Comparison of ENCODE assay signal across 30 cellular contexts in the genomic region with DNA sequence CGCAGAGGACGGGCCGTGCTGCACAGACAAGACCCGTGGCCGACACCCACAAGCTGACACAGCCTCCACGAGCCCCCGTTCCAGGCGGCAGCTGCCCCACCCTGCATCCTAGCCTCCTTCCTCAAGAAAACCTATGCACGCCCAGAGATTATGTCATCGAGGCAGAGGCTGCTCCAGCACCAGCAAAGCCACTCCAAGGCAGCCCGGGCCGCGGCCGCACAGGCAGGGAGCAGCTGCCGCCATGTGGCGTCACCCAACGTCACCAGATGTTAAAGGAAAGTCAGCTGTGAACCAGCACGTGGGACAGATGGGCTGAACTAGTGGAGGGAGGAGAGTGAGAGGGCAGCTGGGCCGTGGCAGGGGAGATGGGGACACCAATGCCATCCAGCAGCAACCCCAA. TPM values are rescaled to one million over a fixed set of nuclear protein-coding genes. Genes with fewer than 3 reads are reported as not detected.
A peak's percentile ranks its signal among the peaks of the same experiment; 100 is the strongest.
DNase-seq lines count a peak whose midpoint lies in the region; ATAC-seq, FAIRE-seq and TF ChIP-seq lines count a peak whose summit lies in the region.
"Had no signal": no experiment of that assay in that cellular context is flagged by ENCODE, and none has a peak within 500 bp of the region (broad histone marks: within the 10 kb centered on the region; RNA-seq: fewer than 3 reads in every experiment).

No MANE protein-coding gene starts in this region.

- H3K23ac ChIP-seq in neuronal stem cell (ENCODE audit: low read depth, low read length, poor library complexity), result peak overlapping the region; percentile 44

- no peak overlapping the region for H4K91ac ChIP-seq in neuronal stem cell (ENCODE audit: low read depth, low read length, poor library complexity)

- peaks cover 4% of the 10 kb centered on the region for H3K79me1 ChIP-seq in neuronal stem cell (ENCODE audit: low read depth, low read length)

- H3K9me3 ChIP-seq in BLaER1, result no peaks in the 10 kb centered on the region
- H3K9me3 ChIP-seq in HEK293 (ENCODE audit: control insufficient read depth, insufficient read depth, low read depth, low read length), result no peaks in the 10 kb centered on the region
- no peaks in the 10 kb centered on the region for H3K9me3 ChIP-seq in T-helper 17 cell (ENCODE audit: control insufficient read depth, low read length, poor library complexity, severe bottlenecking)
- no peaks in the 10 kb centered on the region for H3K9me3 ChIP-seq in neuronal stem cell (replicated peaks in 1 of 2; ENCODE audit: control insufficient read depth in 2 of 2, insufficient read depth in 1 of 2, low read depth in 1 of 2, low read length in 2 of 2)
- H3K9me3 ChIP-seq: lower lobe of right lung, pancreas, SJSA1, thoracic aorta had no signal

- ATAC-seq in T-helper 17 cell, result no peak
- ATAC-seq: lower lobe of right lung; sciatic nerve; stimulated activated memory B cell treated with anti-CD40 and anti-IgM and Interleukin-4, amounts not matched to agents 10 μg/mL and 1 μg/mL and 100 μg/mL, for 72 hours had no signal

- no peak overlapping the region for H2AFZ ChIP-seq in neuronal stem cell (ENCODE audit: low read length)

- H3K36me3 Mint-ChIP-seq in T-helper 17 cell (ENCODE audit: low read depth), result peaks cover 2% of the 10 kb centered on the region
- no peaks in the 10 kb centered on the region for H3K36me3 Mint-ChIP-seq in osteocyte (ENCODE audit: unreplicated experiment)
- H3K36me3 Mint-ChIP-seq: activated CD4-positive, alpha-beta memory T cell treated with anti-CD3 and anti-CD28 coated beads for 36 hours; CD8-positive, alpha-beta memory T cell; stimulated activated memory B cell treated with anti-CD40 and anti-IgM and Interleukin-4, amounts not matched to agents 10 μg/mL and 1 μg/mL and 100 μg/mL, for 72 hours had no signal

- H3K27ac ChIP-seq in BLaER1, result no peak overlapping the region
- H3K27ac ChIP-seq in HEK293 (ENCODE audit: extremely low read depth, low read depth, low read length), result no peak overlapping the region
- no peak overlapping the region for H3K27ac ChIP-seq in neuronal stem cell (replicated peaks; ENCODE audit: low read length)
- H3K27ac ChIP-seq: cardiac muscle cell, hepatocyte, lower lobe of right lung, pancreas, SJSA1, thoracic aorta, VCaP had no signal

- H2AK5ac ChIP-seq in neuronal stem cell (ENCODE audit: low read depth, low read length), result peak overlapping the region; percentile 84

- peak overlapping the region; percentile 92 for H2BK120ac ChIP-seq in neuronal stem cell (ENCODE audit: low read depth, low read length)

- no peaks in the 10 kb centered on the region for H3K9me3 Mint-ChIP-seq in osteocyte (ENCODE audit: unreplicated experiment)
- H3K9me3 Mint-ChIP-seq: activated CD4-positive, alpha-beta memory T cell treated with anti-CD3 and anti-CD28 coated beads for 36 hours; CD8-positive, alpha-beta memory T cell; dendritic cell treated with granulocyte-macrophage colony-stimulating factor and Interleukin-4, amounts not matched to agents 40 ng/mL and 50 ng/mL, for 4 days; stimulated activated memory B cell treated with anti-CD40 and anti-IgM and Interleukin-4, amounts not matched to agents 10 μg/mL and 1 μg/mL and 100 μg/mL, for 72 hours had no signal

- H2BK12ac ChIP-seq in neuronal stem cell (ENCODE audit: low read length), result peak overlapping the region; percentile 91

- H3K4me1 Mint-ChIP-seq in T-helper 17 cell (peaks cover 9% of the 10 kb centered on the region), osteocyte (ENCODE audit: unreplicated experiment) (no peaks in the 10 kb centered on the region)
- H3K4me1 Mint-ChIP-seq: CD8-positive, alpha-beta memory T cell; stimulated activated memory B cell treated with anti-CD40 and anti-IgM and Interleukin-4, amounts not matched to agents 10 μg/mL and 1 μg/mL and 100 μg/mL, for 72 hours had no signal

- H3K4me3 ChIP-seq in BLaER1 (no peak overlapping the region), HEK293 (ENCODE audit: low read depth, low read length) (no peak overlapping the region), neuronal stem cell (ENCODE audit: low read length in 2 of 2) (no peak overlapping the region)
- H3K4me3 ChIP-seq: hepatocyte, SJSA1 had no signal

- no peak for FAIRE-seq in GM12892 (lab: Jason Lieb, UNC)
- FAIRE-seq: islet of Langerhans, pancreas had no signal

- CTCF ChIA-PET in HEK293 (lab: Yijun Ruan, JAX), result no interaction called here

- TF ChIP-seq POLR2A in GM12892 (IDR thresholded peaks at IDR 0.05; ENCODE audit: low read depth, low read length), result no peak

- H3K18ac ChIP-seq in neuronal stem cell (ENCODE audit: low read length), result peak overlapping the region; percentile 20

- peak overlapping the region; percentile 100 for H2BK15ac ChIP-seq in neuronal stem cell (ENCODE audit: low read length)

- H3K9ac ChIP-seq in BLaER1 (no peak overlapping the region), neuronal stem cell (ENCODE audit: low read depth, low read length, poor library complexity) (peak overlapping the region; percentile 9)

- H3K4me2 ChIP-seq in BLaER1 (0 out of 2 replicates have a peak overlapping the region, but pooled peaks have one; percentile 28), neuronal stem cell (ENCODE audit: insufficient read depth, low read length, poor library complexity, severe bottlenecking) (no peak overlapping the region)

- H3K27ac Mint-ChIP-seq in T-helper 17 cell, result no peak overlapping the region
- no peak overlapping the region for H3K27ac Mint-ChIP-seq in osteocyte (ENCODE audit: unreplicated experiment)
- H3K27ac Mint-ChIP-seq: activated CD4-positive, alpha-beta memory T cell treated with anti-CD3 and anti-CD28 coated beads for 36 hours; stimulated activated memory B cell treated with anti-CD40 and anti-IgM and Interleukin-4, amounts not matched to agents 10 μg/mL and 1 μg/mL and 100 μg/mL, for 72 hours had no signal

- peaks cover 53% of the 10 kb centered on the region for H3K4me1 ChIP-seq in BLaER1
- H3K4me1 ChIP-seq in HEK293 (ENCODE audit: control insufficient read depth, insufficient read depth, low read length), result no peaks in the 10 kb centered on the region
- H3K4me1 ChIP-seq in neuronal stem cell (ENCODE audit: control insufficient read depth in 2 of 2, insufficient read depth in 1 of 2, low read depth in 1 of 2, low read length in 2 of 2), result peaks cover 4 to 32% of the 10 kb centered on the region in 2 donors
- H3K4me1 ChIP-seq: lower lobe of right lung, pancreas, SJSA1 had no signal

- no peaks in the 10 kb centered on the region for H3K27me3 Mint-ChIP-seq in T-helper 17 cell
- no peaks in the 10 kb centered on the region for H3K27me3 Mint-ChIP-seq in osteocyte (ENCODE audit: unreplicated experiment)
- H3K27me3 Mint-ChIP-seq: activated CD4-positive, alpha-beta memory T cell treated with anti-CD3 and anti-CD28 coated beads for 36 hours had no signal

- H3K4ac ChIP-seq in neuronal stem cell (ENCODE audit: low read length), result peak overlapping the region; percentile 91

- POLR2A ChIA-PET in HEK293 (lab: Yijun Ruan, JAX), result no interaction called here

- no peaks in the 10 kb centered on the region; the same call in 1 of the 2 replicates for H4K20me1 ChIP-seq in BLaER1

- WGBS in neuronal stem cell (ENCODE audit: extremely low coverage in 2 of 2, insufficient read length in 2 of 2, insufficient replicate concordance in 1 of 2), 2 donors, result no CpG with 5 or more reads among the region's 19 CpGs

- H4K8ac ChIP-seq in neuronal stem cell (ENCODE audit: low read depth, low read length), result no peak overlapping the region

- no peak overlapping the region for H3K14ac ChIP-seq in neuronal stem cell (ENCODE audit: low read length)

- peak overlapping the region; percentile 4 for H2BK5ac ChIP-seq in neuronal stem cell (ENCODE audit: low read length)

- no peaks in the 10 kb centered on the region; the same call in 1 of the 2 replicates for H3K27me3 ChIP-seq in BLaER1
- H3K27me3 ChIP-seq in neuronal stem cell (ENCODE audit: control insufficient read depth in 3 of 3, insufficient read depth in 3 of 3, low read depth in 1 of 3, low read length in 3 of 3), result peaks cover 0 to under 1% (median 0%) of the 10 kb centered on the region in 3 experiments
- H3K27me3 ChIP-seq: cardiac muscle cell, hepatocyte, pancreas, SJSA1 had no signal

- DNase-seq in T-helper 17 cell (no peak), neuronal stem cell (ENCODE audit: low spot score) (no peak), GM12892 (ENCODE audit: insufficient read length) (no peak), osteocyte (ENCODE audit: extremely low spot score, unreplicated experiment) (no peak)
- no peak for DNase-seq in activated CD4-positive, alpha-beta T cell treated with anti-CD3 and anti-CD28 coated beads for 1 hour
- DNase-seq: activated CD4-positive, alpha-beta memory T cell treated with anti-CD3 and anti-CD28 coated beads for 36 hours; activated naive CD4-positive, alpha-beta T cell; activated T-cell treated with anti-CD3 and anti-CD28 coated beads for 4 hours; CD8-positive, alpha-beta memory T cell; DMS79 treated with DMSO at 0.1 percent for 48 hours; KG1; lower lobe of right lung; NCI-H1092; NCI-H2081 treated with DMSO at 0.1 percent for 48 hours; NCI-H526 treated with DMSO at 0.1 percent for 48 hours; OCI-M1; pancreas; stimulated activated CD4-positive, alpha-beta T cell treated with anti-CD3 and anti-CD28 coated beads, Interleukin-1b, Interleukin-23, amount 100 ng/mL, for 48 hours; T-helper 2 cell had no signal

- no peaks in the 10 kb centered on the region for H3K36me3 ChIP-seq in BLaER1
- no peaks in the 10 kb centered on the region for H3K36me3 ChIP-seq in HEK293 (ENCODE audit: control insufficient read depth in 2 of 2, insufficient read depth in 1 of 2, low read length in 2 of 2)
- no peaks in the 10 kb centered on the region for H3K36me3 ChIP-seq in neuronal stem cell (replicated peaks in 1 of 2; ENCODE audit: control insufficient read depth in 2 of 2, insufficient read depth in 2 of 2, low read length in 2 of 2)
- H3K36me3 ChIP-seq: cardiac muscle cell, lower lobe of right lung, pancreas, SJSA1, thoracic aorta had no signal

- no peak for TF ChIP-seq CTCF in HEK293 (tag by site-specific recombination; IDR thresholded peaks at IDR 0.05)
- no peak for TF ChIP-seq CTCF in osteocyte (IDR thresholded peaks at IDR 0.05)

- H3K4me3 Mint-ChIP-seq in T-helper 17 cell (peak overlapping the region; percentile 28), osteocyte (ENCODE audit: unreplicated experiment) (no peak overlapping the region)

TF ChIP-seq in HEK293, 187 proteins besides CTCF, POLR2A, EP300 and RAD21 (continues in another document):
- no peak for TF ChIP-seq TRIM28 (IDR thresholded peaks at IDR 0.05; ENCODE audit: borderline replicate concordance, low read length)

RNA-seq across cellular contexts. Expression of gene STK32C, which starts 59.8 kb away (rescaled TPM):
- total RNA-seq in T-helper 17 cell (1 to 10 TPM; 7.1 to 8.4 TPM), osteocyte (15.7 and 17.3 TPM in 2 replicates)
- 20.6 TPM for polyA plus RNA-seq in neuronal stem cell (2013, experiment 1 of 2)
- 21.2 TPM for polyA plus RNA-seq in neuronal stem cell (2013, experiment 2 of 2)
- 4.3 TPM for polyA plus RNA-seq in GM12892 (2012; ENCODE audit: missing spikeins)
